Comparison of ENCODE assay signal across 11 cellular contexts in the genomic region with DNA sequence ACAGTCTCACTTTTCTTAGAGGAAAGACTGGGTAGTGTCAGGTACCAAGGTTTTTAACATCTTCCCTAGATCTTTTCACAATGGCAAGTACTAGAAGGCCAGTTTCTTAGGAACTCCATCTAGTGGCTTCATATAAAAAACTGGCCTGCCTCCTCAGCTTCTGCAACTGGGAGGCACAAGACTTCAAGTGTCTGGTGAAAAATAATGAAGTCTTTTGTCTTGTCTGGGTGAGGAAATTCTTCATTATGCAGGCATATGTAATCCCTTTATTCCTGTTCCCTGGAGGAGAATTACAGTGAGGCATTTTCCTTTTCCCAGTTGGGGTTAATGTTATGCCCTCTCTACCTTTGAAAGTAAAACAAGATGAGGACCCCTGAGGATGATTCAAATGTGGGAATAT.
DNase-seq lines count a peak whose midpoint lies in the region; ATAC-seq and TF ChIP-seq lines count a peak whose summit lies in the region.
"Had no signal": no experiment of that assay in that cellular context is flagged by ENCODE, and none has a peak within 500 bp of the region (broad histone marks: within the 10 kb centered on the region; RNA-seq: fewer than 3 reads in every experiment).

No MANE protein-coding gene starts in this region.

- H3K27me3 ChIP-seq in trophoblast cell (ENCODE audit: insufficient read depth, low read length) = no peaks in the 10 kb centered on the region

- H4K91ac ChIP-seq in trophoblast cell (ENCODE audit: low read depth, low read length) = no peak overlapping the region

- H3K4me3 ChIP-seq in SK-N-MC (peak overlapping the region; percentile 22; the same call in 1 of the 2 replicates), fibroblast of pulmonary artery (replicated peaks; ENCODE audit: low read depth, low read length) (no peak overlapping the region), trophoblast cell (ENCODE audit: low read depth, low read length) (no peak overlapping the region)
- H3K4me3 ChIP-seq: mucosa of descending colon had no signal

- H3K14ac ChIP-seq in trophoblast cell (ENCODE audit: low read length) = no peak overlapping the region

- no peak overlapping the region for H2AFZ ChIP-seq in trophoblast cell (ENCODE audit: insufficient read depth, low read length, poor library complexity)

- no peaks in the 10 kb centered on the region for H3K36me3 ChIP-seq in SK-N-MC (ENCODE audit: insufficient read depth, low read length)
- H3K36me3 ChIP-seq in trophoblast cell (ENCODE audit: control insufficient read depth in 1 of 2, insufficient read depth in 2 of 2, low read length in 2 of 2) = no peaks in the 10 kb centered on the region

- H3K18ac ChIP-seq in trophoblast cell (ENCODE audit: low read length) = no peak overlapping the region

- peak; percentile 3 for DNase-seq in HCEC 1CT
- DNase-seq in SK-N-MC (ENCODE audit: low read depth, low spot score) = peak; percentile 51
- peak; percentile 3 for DNase-seq in fibroblast of pulmonary artery (ENCODE audit: low read depth)
- peak; percentile 29 for DNase-seq in putamen (ENCODE audit: low spot score)
- DNase-seq in trophoblast cell = no peak
- DNase-seq in GM10248 (ENCODE audit: extremely low spot score) = no peak
- DNase-seq: EL, mucosa of descending colon, NCI-H1930 had no signal

- H3K9ac ChIP-seq in SK-N-MC (ENCODE audit: insufficient read length) (no peak overlapping the region), trophoblast cell (ENCODE audit: low read length) (no peak overlapping the region)

- CTCF ChIA-PET in GM10248 (lab: Yijun Ruan, JAX) = no interaction called here

- H3K79me1 ChIP-seq in trophoblast cell (ENCODE audit: low read length) = no peaks in the 10 kb centered on the region

- no peak overlapping the region for H2AK5ac ChIP-seq in trophoblast cell (ENCODE audit: low read length)

- H3K4me2 ChIP-seq in trophoblast cell (ENCODE audit: low read length) = no peak overlapping the region

- H2BK12ac ChIP-seq in trophoblast cell (ENCODE audit: low read length) = no peak overlapping the region

- H3K23ac ChIP-seq in trophoblast cell (ENCODE audit: low read length) = no peak overlapping the region

- H3K79me2 ChIP-seq in trophoblast cell (ENCODE audit: control insufficient read depth, insufficient read depth, low read length, poor library complexity) = no peaks in the 10 kb centered on the region

- peak; percentile 19 for TF ChIP-seq CTCF in fibroblast of pulmonary artery (IDR thresholded peaks at IDR 0.05; ENCODE audit: low read length, missing control alignments)
- no peak for TF ChIP-seq CTCF in GM10248 (IDR thresholded peaks at IDR 0.05; ENCODE audit: control extremely low read depth, extremely low read depth, low read depth, missing control alignments)

- H3K27ac ChIP-seq in SK-N-MC (peak overlapping the region; percentile 55; the same call in 1 of the 2 replicates), trophoblast cell (ENCODE audit: low read depth, low read length) (no peak overlapping the region)

- H2BK120ac ChIP-seq in trophoblast cell (ENCODE audit: insufficient read depth, low read length, poor library complexity) = no peak overlapping the region

- no peak overlapping the region for H4K8ac ChIP-seq in trophoblast cell (ENCODE audit: low read depth, low read length)

- ATAC-seq in GM21786 (IDR thresholded peaks at IDR 0.05; ENCODE audit: unreplicated experiment) (no peak), GM19397 (IDR thresholded peaks at IDR 0.05; ENCODE audit: unreplicated experiment) (no peak)
- ATAC-seq: mucosa of descending colon had no signal

- no peak overlapping the region for H4K12ac ChIP-seq in trophoblast cell (ENCODE audit: low read depth, low read length)

- no peaks in the 10 kb centered on the region for H3K4me1 ChIP-seq in trophoblast cell (ENCODE audit: control insufficient read depth in 1 of 2, insufficient read depth in 2 of 2, low read length in 2 of 2)

- POLR2A ChIA-PET in GM10248 (lab: Yijun Ruan, JAX) = no interaction called here

- H3K4ac ChIP-seq in trophoblast cell (ENCODE audit: low read depth, low read length) = no peak overlapping the region

- no peak overlapping the region for H2BK5ac ChIP-seq in trophoblast cell (ENCODE audit: low read depth, low read length, poor library complexity)

- H3K9me3 ChIP-seq in SK-N-MC (ENCODE audit: low read depth, low read length) (no peaks in the 10 kb centered on the region), trophoblast cell (ENCODE audit: insufficient read depth, low read depth, low read length) (peaks cover 1% of the 10 kb centered on the region)
- H3K9me3 ChIP-seq: mucosa of descending colon had no signal

Comparison
In these comparisons a context has a peak if more than half of its experiments do, and no peak if none do; other contexts are left out.
1. DNase-seq: peak in HCEC 1CT (single experiment), SK-N-MC (single experiment), fibroblast of pulmonary artery (single experiment) and putamen (single experiment); none in trophoblast cell (0 of 2) and GM10248 (single experiment).